Comparison of ENCODE assay signal across 1 cellular context in the genomic region with DNA sequence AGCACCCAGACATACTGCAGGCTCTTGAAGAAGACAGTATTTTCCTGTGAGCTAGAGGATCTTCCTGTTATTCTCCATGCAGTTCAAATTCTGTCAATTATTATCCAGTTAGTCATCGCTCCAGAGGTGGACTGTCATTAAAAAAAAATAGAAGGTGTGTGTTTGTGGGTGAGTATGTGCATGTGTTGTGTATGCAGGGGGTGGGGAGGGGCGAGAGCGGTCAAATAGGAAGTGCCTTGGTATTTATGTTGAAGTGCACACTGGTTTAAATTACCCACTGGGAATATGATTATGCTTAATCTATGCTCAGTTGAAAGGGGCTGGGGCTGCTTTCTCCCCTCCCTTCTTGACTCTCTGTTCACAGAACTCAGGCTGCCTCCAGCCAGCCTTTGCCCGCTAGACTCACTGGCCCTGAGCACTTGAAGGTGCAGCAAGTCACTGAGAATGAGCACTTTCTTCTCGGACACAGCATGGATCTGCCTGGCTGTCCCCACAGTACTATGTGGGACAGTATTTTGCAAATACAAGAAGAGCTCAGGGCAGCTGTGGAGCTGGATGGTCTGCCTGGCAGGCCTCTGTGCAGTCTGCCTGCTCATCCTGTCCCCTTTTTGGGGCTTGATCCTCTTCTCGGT.
TF ChIP-seq lines count a peak whose summit lies in the region.

A gene with protein sequence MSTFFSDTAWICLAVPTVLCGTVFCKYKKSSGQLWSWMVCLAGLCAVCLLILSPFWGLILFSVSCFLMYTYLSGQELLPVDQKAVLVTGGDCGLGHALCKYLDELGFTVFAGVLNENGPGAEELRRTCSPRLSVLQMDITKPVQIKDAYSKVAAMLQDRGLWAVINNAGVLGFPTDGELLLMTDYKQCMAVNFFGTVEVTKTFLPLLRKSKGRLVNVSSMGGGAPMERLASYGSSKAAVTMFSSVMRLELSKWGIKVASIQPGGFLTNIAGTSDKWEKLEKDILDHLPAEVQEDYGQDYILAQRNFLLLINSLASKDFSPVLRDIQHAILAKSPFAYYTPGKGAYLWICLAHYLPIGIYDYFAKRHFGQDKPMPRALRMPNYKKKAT (plus strand): TSS at position 273 of the 632 bp plus-strand sequence. CDS start 172 bp downstream, at position 445.

TF ChIP-seq in HepG2, 621 proteins besides CTCF, POLR2A, EP300 and RAD21 (continued from another document and continues in another):
- TF ChIP-seq, protein P1, sequence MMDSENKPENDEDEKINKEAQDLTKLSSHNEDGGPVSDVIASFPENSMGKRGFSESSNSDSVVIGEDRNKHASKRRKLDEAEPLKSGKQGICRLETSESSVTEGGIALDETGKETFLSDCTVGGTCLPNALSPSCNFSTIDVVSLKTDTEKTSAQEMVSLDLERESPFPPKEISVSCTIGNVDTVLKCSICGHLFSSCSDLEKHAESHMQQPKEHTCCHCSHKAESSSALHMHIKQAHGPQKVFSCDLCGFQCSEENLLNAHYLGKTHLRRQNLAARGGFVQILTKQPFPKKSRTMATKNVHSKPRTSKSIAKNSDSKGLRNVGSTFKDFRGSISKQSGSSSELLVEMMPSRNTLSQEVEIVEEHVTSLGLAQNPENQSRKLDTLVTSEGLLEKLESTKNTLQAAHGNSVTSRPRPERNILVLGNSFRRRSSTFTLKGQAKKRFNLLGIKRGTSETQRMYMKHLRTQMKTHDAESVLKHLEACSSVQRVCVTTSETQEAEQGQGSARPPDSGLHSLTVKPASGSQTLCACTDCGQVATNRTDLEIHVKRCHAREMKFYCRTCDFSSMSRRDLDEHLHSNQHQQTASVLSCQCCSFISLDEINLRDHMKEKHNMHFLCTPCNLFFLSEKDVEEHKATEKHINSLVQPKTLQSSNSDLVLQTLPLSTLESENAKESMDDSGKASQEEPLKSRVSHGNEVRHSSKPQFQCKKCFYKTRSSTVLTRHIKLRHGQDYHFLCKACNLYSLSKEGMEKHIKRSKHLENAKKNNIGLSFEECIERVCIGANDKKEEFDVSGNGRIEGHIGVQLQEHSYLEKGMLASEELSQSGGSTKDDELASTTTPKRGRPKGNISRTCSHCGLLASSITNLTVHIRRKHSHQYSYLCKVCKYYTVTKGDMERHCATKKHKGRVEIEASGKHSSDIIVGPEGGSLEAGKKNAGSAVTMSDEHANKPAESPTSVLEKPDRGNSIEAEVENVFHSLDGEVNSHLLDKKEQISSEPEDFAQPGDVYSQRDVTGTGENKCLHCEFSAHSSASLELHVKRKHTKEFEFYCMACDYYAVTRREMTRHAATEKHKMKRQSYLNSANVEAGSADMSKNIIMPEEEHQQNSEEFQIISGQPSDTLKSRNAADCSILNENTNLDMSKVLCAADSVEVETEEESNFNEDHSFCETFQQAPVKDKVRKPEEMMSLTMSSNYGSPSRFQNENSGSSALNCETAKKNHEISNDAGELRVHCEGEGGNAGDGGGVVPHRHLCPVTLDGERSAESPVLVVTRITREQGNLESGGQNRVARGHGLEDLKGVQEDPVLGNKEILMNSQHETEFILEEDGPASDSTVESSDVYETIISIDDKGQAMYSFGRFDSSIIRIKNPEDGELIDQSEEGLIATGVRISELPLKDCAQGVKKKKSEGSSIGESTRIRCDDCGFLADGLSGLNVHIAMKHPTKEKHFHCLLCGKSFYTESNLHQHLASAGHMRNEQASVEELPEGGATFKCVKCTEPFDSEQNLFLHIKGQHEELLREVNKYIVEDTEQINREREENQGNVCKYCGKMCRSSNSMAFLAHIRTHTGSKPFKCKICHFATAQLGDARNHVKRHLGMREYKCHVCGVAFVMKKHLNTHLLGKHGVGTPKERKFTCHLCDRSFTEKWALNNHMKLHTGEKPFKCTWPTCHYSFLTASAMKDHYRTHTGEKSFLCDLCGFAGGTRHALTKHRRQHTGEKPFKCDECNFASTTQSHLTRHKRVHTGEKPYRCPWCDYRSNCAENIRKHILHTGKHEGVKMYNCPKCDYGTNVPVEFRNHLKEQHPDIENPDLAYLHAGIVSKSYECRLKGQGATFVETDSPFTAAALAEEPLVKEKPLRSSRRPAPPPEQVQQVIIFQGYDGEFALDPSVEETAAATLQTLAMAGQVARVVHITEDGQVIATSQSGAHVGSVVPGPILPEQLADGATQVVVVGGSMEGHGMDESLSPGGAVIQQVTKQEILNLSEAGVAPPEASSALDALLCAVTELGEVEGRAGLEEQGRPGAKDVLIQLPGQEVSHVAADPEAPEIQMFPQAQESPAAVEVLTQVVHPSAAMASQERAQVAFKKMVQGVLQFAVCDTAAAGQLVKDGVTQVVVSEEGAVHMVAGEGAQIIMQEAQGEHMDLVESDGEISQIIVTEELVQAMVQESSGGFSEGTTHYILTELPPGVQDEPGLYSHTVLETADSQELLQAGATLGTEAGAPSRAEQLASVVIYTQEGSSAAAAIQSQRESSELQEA (CRISPR knock-in tag; IDR thresholded peaks at IDR 0.05; ENCODE audit: not compliant biosample characterization): no peak
- peak; percentile 48; the same call in 1 of the 2 replicates for TF ChIP-seq ZNF121 (CRISPR knock-in tag; IDR thresholded peaks at IDR 0.05)
- no peak for TF ChIP-seq JDP2 (CRISPR knock-in tag; IDR thresholded peaks at IDR 0.05; ENCODE audit: borderline replicate concordance)
- peak; percentile 53; the same call in 1 of the 2 replicates for TF ChIP-seq ZNF598 (CRISPR knock-in tag; IDR thresholded peaks at IDR 0.05; ENCODE audit: borderline replicate concordance)
- TF ChIP-seq ZNF20 (CRISPR knock-in tag; IDR thresholded peaks at IDR 0.05): no peak
- TF ChIP-seq ZNF431 (CRISPR knock-in tag; IDR thresholded peaks at IDR 0.05; ENCODE audit: borderline replicate concordance, low read depth): no peak; the same call in 1 of the 2 replicates
- TF ChIP-seq SRSF9 (IDR thresholded peaks at IDR 0.05; ENCODE audit: borderline replicate concordance, insufficient read depth, low read depth, low read length, poor library complexity, severe bottlenecking): no peak
- TF ChIP-seq SP5 (CRISPR knock-in tag; IDR thresholded peaks at IDR 0.05; ENCODE audit: borderline replicate concordance, low read depth): no peak
- no peak; the same call in 1 of the 2 replicates for TF ChIP-seq ZSCAN25 (CRISPR knock-in tag; IDR thresholded peaks at IDR 0.05)
- no peak for TF ChIP-seq ZNF44 (CRISPR knock-in tag; IDR thresholded peaks at IDR 0.05)
- TF ChIP-seq, protein P2, sequence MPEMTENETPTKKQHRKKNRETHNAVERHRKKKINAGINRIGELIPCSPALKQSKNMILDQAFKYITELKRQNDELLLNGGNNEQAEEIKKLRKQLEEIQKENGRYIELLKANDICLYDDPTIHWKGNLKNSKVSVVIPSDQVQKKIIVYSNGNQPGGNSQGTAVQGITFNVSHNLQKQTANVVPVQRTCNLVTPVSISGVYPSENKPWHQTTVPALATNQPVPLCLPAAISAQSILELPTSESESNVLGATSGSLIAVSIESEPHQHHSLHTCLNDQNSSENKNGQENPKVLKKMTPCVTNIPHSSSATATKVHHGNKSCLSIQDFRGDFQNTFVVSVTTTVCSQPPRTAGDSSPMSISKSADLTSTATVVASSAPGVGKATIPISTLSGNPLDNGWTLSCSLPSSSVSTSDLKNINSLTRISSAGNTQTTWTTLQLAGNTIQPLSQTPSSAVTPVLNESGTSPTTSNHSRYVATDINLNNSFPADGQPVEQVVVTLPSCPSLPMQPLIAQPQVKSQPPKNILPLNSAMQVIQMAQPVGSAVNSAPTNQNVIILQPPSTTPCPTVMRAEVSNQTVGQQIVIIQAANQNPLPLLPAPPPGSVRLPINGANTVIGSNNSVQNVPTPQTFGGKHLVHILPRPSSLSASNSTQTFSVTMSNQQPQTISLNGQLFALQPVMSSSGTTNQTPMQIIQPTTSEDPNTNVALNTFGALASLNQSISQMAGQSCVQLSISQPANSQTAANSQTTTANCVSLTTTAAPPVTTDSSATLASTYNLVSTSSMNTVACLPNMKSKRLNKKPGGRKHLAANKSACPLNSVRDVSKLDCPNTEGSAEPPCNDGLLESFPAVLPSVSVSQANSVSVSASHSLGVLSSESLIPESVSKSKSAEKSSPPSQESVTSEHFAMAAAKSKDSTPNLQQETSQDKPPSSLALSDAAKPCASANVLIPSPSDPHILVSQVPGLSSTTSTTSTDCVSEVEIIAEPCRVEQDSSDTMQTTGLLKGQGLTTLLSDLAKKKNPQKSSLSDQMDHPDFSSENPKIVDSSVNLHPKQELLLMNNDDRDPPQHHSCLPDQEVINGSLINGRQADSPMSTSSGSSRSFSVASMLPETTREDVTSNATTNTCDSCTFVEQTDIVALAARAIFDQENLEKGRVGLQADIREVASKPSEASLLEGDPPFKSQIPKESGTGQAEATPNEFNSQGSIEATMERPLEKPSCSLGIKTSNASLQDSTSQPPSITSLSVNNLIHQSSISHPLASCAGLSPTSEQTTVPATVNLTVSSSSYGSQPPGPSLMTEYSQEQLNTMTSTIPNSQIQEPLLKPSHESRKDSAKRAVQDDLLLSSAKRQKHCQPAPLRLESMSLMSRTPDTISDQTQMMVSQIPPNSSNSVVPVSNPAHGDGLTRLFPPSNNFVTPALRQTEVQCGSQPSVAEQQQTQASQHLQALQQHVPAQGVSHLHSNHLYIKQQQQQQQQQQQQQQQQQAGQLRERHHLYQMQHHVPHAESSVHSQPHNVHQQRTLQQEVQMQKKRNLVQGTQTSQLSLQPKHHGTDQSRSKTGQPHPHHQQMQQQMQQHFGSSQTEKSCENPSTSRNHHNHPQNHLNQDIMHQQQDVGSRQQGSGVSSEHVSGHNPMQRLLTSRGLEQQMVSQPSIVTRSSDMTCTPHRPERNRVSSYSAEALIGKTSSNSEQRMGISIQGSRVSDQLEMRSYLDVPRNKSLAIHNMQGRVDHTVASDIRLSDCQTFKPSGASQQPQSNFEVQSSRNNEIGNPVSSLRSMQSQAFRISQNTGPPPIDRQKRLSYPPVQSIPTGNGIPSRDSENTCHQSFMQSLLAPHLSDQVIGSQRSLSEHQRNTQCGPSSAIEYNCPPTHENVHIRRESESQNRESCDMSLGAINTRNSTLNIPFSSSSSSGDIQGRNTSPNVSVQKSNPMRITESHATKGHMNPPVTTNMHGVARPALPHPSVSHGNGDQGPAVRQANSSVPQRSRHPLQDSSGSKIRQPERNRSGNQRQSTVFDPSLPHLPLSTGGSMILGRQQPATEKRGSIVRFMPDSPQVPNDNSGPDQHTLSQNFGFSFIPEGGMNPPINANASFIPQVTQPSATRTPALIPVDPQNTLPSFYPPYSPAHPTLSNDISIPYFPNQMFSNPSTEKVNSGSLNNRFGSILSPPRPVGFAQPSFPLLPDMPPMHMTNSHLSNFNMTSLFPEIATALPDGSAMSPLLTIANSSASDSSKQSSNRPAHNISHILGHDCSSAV (CRISPR knock-in tag; IDR thresholded peaks at IDR 0.05; ENCODE audit: borderline replicate concordance): no peak
- peak; percentile 61; the same call in 1 of the 2 replicates for TF ChIP-seq ELF1 (CRISPR knock-in tag; IDR thresholded peaks at IDR 0.05)
- TF ChIP-seq, protein P3, sequence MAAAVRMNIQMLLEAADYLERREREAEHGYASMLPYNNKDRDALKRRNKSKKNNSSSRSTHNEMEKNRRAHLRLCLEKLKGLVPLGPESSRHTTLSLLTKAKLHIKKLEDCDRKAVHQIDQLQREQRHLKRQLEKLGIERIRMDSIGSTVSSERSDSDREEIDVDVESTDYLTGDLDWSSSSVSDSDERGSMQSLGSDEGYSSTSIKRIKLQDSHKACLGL (CRISPR knock-in tag; IDR thresholded peaks at IDR 0.05): no peak
- TF ChIP-seq ARHGAP35 (CRISPR knock-in tag; IDR thresholded peaks at IDR 0.05; ENCODE audit: borderline replicate concordance): no peak
- TF ChIP-seq, protein P4, sequence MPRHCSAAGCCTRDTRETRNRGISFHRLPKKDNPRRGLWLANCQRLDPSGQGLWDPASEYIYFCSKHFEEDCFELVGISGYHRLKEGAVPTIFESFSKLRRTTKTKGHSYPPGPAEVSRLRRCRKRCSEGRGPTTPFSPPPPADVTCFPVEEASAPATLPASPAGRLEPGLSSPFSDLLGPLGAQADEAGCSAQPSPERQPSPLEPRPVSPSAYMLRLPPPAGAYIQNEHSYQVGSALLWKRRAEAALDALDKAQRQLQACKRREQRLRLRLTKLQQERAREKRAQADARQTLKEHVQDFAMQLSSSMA (CRISPR knock-in tag; IDR thresholded peaks at IDR 0.05): no peak
- TF ChIP-seq RFX5 (IDR thresholded peaks at IDR 0.05; ENCODE audit: low read depth, low read length): no peak
- no peak for TF ChIP-seq ZSCAN12 (CRISPR knock-in tag; IDR thresholded peaks at IDR 0.05)
- no peak; the same call in 1 of the 2 replicates for TF ChIP-seq ZKSCAN8 (CRISPR knock-in tag; IDR thresholded peaks at IDR 0.05; ENCODE audit: borderline replicate concordance)
- TF ChIP-seq, protein P5, sequence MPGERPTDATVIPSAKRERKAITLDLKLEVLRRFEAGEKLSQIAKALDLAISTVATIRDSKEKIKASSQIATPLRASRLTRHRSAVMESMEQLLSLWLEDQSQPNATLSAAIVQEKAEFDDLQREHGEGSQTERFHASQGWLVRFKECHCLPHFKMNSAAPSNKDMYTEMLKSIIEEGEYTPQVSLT (CRISPR knock-in tag; IDR thresholded peaks at IDR 0.05; ENCODE audit: borderline replicate concordance, low read depth): no peak
- no peak; the same call in 1 of the 2 replicates for TF ChIP-seq MIXL1 (CRISPR knock-in tag; IDR thresholded peaks at IDR 0.05)
- TF ChIP-seq ZNF329 (CRISPR knock-in tag; IDR thresholded peaks at IDR 0.05; ENCODE audit: low read depth): no peak
- TF ChIP-seq FOSL2 (CRISPR knock-in tag; IDR thresholded peaks at IDR 0.05): peak; percentile 90
- TF ChIP-seq, protein P6, sequence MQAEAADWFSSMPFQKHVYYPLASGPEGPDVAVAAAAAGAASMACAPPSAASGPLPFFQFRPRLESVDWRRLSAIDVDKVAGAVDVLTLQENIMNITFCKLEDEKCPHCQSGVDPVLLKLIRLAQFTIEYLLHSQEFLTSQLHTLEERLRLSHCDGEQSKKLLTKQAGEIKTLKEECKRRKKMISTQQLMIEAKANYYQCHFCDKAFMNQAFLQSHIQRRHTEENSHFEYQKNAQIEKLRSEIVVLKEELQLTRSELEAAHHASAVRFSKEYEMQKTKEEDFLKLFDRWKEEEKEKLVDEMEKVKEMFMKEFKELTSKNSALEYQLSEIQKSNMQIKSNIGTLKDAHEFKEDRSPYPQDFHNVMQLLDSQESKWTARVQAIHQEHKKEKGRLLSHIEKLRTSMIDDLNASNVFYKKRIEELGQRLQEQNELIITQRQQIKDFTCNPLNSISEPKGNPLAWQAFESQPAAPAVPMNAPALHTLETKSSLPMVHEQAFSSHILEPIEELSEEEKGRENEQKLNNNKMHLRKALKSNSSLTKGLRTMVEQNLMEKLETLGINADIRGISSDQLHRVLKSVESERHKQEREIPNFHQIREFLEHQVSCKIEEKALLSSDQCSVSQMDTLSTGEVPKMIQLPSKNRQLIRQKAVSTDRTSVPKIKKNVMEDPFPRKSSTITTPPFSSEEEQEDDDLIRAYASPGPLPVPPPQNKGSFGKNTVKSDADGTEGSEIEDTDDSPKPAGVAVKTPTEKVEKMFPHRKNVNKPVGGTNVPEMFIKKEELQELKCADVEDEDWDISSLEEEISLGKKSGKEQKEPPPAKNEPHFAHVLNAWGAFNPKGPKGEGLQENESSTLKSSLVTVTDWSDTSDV (CRISPR knock-in tag; IDR thresholded peaks at IDR 0.05): no peak
- no peak for TF ChIP-seq RBM39 (IDR thresholded peaks at IDR 0.05; ENCODE audit: low read depth, low read length, poor library complexity, severe bottlenecking)
- TF ChIP-seq NFE2 (CRISPR knock-in tag; IDR thresholded peaks at IDR 0.05): no peak
- no peak for TF ChIP-seq ZMYM2 (CRISPR knock-in tag; IDR thresholded peaks at IDR 0.05)
- TF ChIP-seq, protein P7, sequence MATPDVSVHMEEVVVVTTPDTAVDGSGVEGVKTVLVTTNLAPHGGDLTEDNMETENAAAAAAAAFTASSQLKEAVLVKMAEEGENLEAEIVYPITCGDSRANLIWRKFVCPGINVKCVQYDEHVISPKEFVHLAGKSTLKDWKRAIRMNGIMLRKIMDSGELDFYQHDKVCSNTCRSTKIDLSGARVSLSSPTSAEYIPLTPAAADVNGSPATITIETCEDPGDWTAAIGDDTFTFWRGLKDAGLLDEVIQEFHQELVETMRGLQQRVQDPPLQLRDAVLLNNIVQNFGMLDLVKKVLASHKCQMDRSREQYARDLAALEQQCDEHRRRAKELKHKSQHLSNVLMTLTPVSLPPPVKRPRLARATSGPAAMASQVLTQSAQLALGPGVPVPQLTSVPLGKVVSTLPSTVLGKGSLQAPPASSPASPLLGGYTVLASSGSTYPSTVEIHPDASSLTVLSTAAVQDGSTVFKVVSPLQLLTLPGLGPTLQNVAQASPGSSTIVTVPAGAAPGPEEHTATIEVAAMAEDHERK (CRISPR knock-in tag; IDR thresholded peaks at IDR 0.05; ENCODE audit: low read depth): no peak
- TF ChIP-seq ZNF543 (CRISPR knock-in tag; IDR thresholded peaks at IDR 0.05): no peak
